ENCODE assay signal across 8 cellular contexts in genomic region chr9:89701221-89701798, GRCh38.
DNase-seq lines count a peak whose midpoint lies in the region; ATAC-seq and TF ChIP-seq lines count a peak whose summit lies in the region.

No MANE protein-coding gene starts in this region.

- no peak for TF ChIP-seq POLR2A in esophagus muscularis mucosa (IDR thresholded peaks at IDR 0.05; ENCODE audit: low read depth)

- TF ChIP-seq EP300 in esophagus muscularis mucosa (IDR thresholded peaks at IDR 0.05): no peak

- POLR2A ChIA-PET in PC-9 (lab: Charles Lee; ENCODE audit: unreplicated experiment): no interaction called here

- H3K27ac ChIP-seq in esophagus muscularis mucosa (replicated peaks in 1 of 4): no peak overlapping the region
- no peak overlapping the region for H3K27ac ChIP-seq in mesenchymal stem cell (ENCODE audit: low read length, poor library complexity, severe bottlenecking)
- H3K27ac ChIP-seq in PC-9: no peak overlapping the region

- no peaks in the 10 kb centered on the region for H3K4me1 ChIP-seq in esophagus muscularis mucosa
- no peaks in the 10 kb centered on the region for H3K4me1 ChIP-seq in mesenchymal stem cell (ENCODE audit: control insufficient read depth, insufficient read depth, low read depth, low read length)
- H3K4me1 ChIP-seq in PC-9 (replicated peaks; ENCODE audit: insufficient read depth): no peaks in the 10 kb centered on the region

- H3K23ac ChIP-seq in mesenchymal stem cell (ENCODE audit: low read length in 2 of 2): peak overlapping the region in 1 of 2 experiments; percentile 36

- H3K9me3 ChIP-seq in esophagus muscularis mucosa (no peaks in the 10 kb centered on the region), mesenchymal stem cell (ENCODE audit: control insufficient read depth, low read length) (no peaks in the 10 kb centered on the region), PC-9 (ENCODE audit: insufficient read depth, low read depth) (no peaks in the 10 kb centered on the region)

- BruUV-seq in PC-9 (replicated peaks; lab: Mats Ljungman, UMichigan): no TSS peak

- no peak overlapping the region for H3K4ac ChIP-seq in mesenchymal stem cell (ENCODE audit: low read depth in 1 of 2, low read length in 2 of 2)

- no peak overlapping the region for H3K18ac ChIP-seq in mesenchymal stem cell (ENCODE audit: low read depth in 1 of 2, low read length in 2 of 2)

- no peaks in the 10 kb centered on the region for H3K27me3 ChIP-seq in esophagus muscularis mucosa
- H3K27me3 ChIP-seq in mesenchymal stem cell (ENCODE audit: control insufficient read depth in 1 of 2, insufficient read depth in 1 of 2, low read length in 2 of 2): peaks cover 44 to 49% of the 10 kb centered on the region in 2 experiments
- H3K27me3 ChIP-seq in PC-9 (ENCODE audit: insufficient read depth, low read depth): peaks cover 95% of the 10 kb centered on the region

- no peak overlapping the region for H2AFZ ChIP-seq in mesenchymal stem cell (ENCODE audit: low read depth, low read length)
- no peak overlapping the region for H2AFZ ChIP-seq in PC-9

- H3K9me2 ChIP-seq in PC-9 (ENCODE audit: insufficient read depth): no peaks in the 10 kb centered on the region

- no peak overlapping the region for H3K14ac ChIP-seq in mesenchymal stem cell (ENCODE audit: low read length in 2 of 2)

- no peak overlapping the region for H2BK5ac ChIP-seq in mesenchymal stem cell (ENCODE audit: low read depth, low read length, poor library complexity, severe bottlenecking)

- no peak overlapping the region for H2BK12ac ChIP-seq in mesenchymal stem cell (ENCODE audit: low read length in 2 of 2)

- no peaks in the 10 kb centered on the region for H4K20me1 ChIP-seq in PC-9 (ENCODE audit: insufficient read depth)

- peak; percentile 46 for ATAC-seq in HG03565 (IDR thresholded peaks at IDR 0.05; ENCODE audit: unreplicated experiment)

- no peak overlapping the region for H3K4me3 ChIP-seq in esophagus muscularis mucosa
- H3K4me3 ChIP-seq in mesenchymal stem cell (ENCODE audit: insufficient read depth in 1 of 2, low read depth in 1 of 2, low read length in 2 of 2): no peak overlapping the region
- no peak overlapping the region for H3K4me3 ChIP-seq in PC-9

- H4K8ac ChIP-seq in mesenchymal stem cell (ENCODE audit: low read length): no peak overlapping the region

- H2BK120ac ChIP-seq in mesenchymal stem cell (ENCODE audit: low read depth, low read length): no peak overlapping the region

- no peak overlapping the region for H2AK5ac ChIP-seq in mesenchymal stem cell (ENCODE audit: low read length, severe bottlenecking)

- H3K79me2 ChIP-seq in PC-9 (ENCODE audit: low read depth): no peaks in the 10 kb centered on the region

- intact Hi-C loops in esophagus muscularis mucosa (cut with DNase I): no loop called here
- intact Hi-C loops in PC-9 (cut with micrococcal nuclease; ENCODE audit: unreplicated experiment): no loop called here

- H4K91ac ChIP-seq in mesenchymal stem cell (ENCODE audit: low read length): no peak overlapping the region

- H3F3A ChIP-seq in PC-9 (ENCODE audit: insufficient read depth, low read depth): no peaks in the 10 kb centered on the region

- no peak overlapping the region for H3K4me2 ChIP-seq in mesenchymal stem cell (ENCODE audit: low read length, poor library complexity, severe bottlenecking)
- no peak overlapping the region for H3K4me2 ChIP-seq in PC-9

- 71% methylated on average over 14 of the region's 14 CpGs for WGBS in esophagus muscularis mucosa
- WGBS in mesenchymal stem cell: 69% methylated on average over 11 of the region's 14 CpGs

- no peak for TF ChIP-seq CTCF in esophagus muscularis mucosa (IDR thresholded peaks at IDR 0.05)
- no peak for TF ChIP-seq CTCF in PC-9 (conservative IDR thresholded peaks at IDR 0.05)

- H3K36me3 ChIP-seq in esophagus muscularis mucosa: no peaks in the 10 kb centered on the region
- no peaks in the 10 kb centered on the region for H3K36me3 ChIP-seq in mesenchymal stem cell (ENCODE audit: control insufficient read depth in 1 of 2, insufficient read depth in 2 of 2, low read depth in 1 of 2, low read length in 2 of 2)
- no peaks in the 10 kb centered on the region for H3K36me3 ChIP-seq in PC-9 (ENCODE audit: low read depth)

- H3K9ac ChIP-seq in mesenchymal stem cell (ENCODE audit: low read length): no peak overlapping the region

- CTCF ChIA-PET in PC-9 (lab: Charles Lee): no interaction called here

- H3K79me1 ChIP-seq in mesenchymal stem cell (replicated peaks; ENCODE audit: low read length, poor library complexity, severe bottlenecking): no peaks in the 10 kb centered on the region

- no peak overlapping the region for H2BK15ac ChIP-seq in mesenchymal stem cell (ENCODE audit: low read depth, poor library complexity, severe bottlenecking)

- DNase-seq in activated gamma-delta T cell treated with Interleukin-2 at 50 U/mL for 16 hours (peak; percentile 11), activated gamma-delta T cell (lab: John Stamatoyannopoulos, UW) (no peak), esophagus muscularis mucosa (ENCODE audit: extremely low spot score) (no peak), mesenchymal stem cell (no peak), PC-9 (no peak)
- peak; percentile 43 for DNase-seq in activated effector memory CD4-positive, alpha-beta T cell treated with Interleukin-2 at 50 U/mL for 16 hours
- DNase-seq in stimulated activated CD4-positive, alpha-beta T cell treated with anti-CD3 and anti-CD28 coated beads, TNF-alpha, amount 100 ng/mL, for 48 hours (ENCODE audit: low read depth in 3 of 3): peak; percentile 46 to 56 (median 49)

Comparison
In these comparisons a context has a peak if more than half of its experiments do, and no peak if none do; other contexts are left out.
1. DNase-seq: peak in activated gamma-delta T cell treated with Interleukin-2 at 50 U/mL for 16 hours (single experiment), activated effector memory CD4-positive, alpha-beta T cell treated with Interleukin-2 at 50 U/mL for 16 hours (single experiment) and stimulated activated CD4-positive, alpha-beta T cell treated with anti-CD3 and anti-CD28 coated beads, TNF-alpha, amount 100 ng/mL, for 48 hours (3 of 3); none in activated gamma-delta T cell (single experiment), esophagus muscularis mucosa (single experiment), mesenchymal stem cell (single experiment) and PC-9 (0 of 2).